ENCODE assay signal across 11 cellular contexts in genomic region chr16:73050115-73051099, GRCh38. TPM values are rescaled to one million over a fixed set of nuclear protein-coding genes. Genes with fewer than 3 reads are reported as not detected.
DNase-seq lines count a peak whose midpoint lies in the region; TF ChIP-seq lines count a peak whose summit lies in the region.
"Had no signal": no experiment of that assay in that cellular context is flagged by ENCODE, and none has a peak within 500 bp of the region (broad histone marks: within the 10 kb centered on the region; RNA-seq: fewer than 3 reads in every experiment).

No MANE protein-coding gene starts in this region.

- no peaks in the 10 kb centered on the region for H3K36me3 Mint-ChIP-seq in activated naive CD4-positive, alpha-beta T cell treated with anti-CD3 and anti-CD28 coated beads, Interleukin-2, amount 10 ng/mL, durations not matched to agents 7 days and 5 days

- H2BK5ac ChIP-seq in mesenchymal stem cell (ENCODE audit: low read depth, low read length, poor library complexity, severe bottlenecking) (no peak overlapping the region), neuronal stem cell (ENCODE audit: low read length) (no peak overlapping the region)

- no peak overlapping the region for H3K4me3 Mint-ChIP-seq in activated naive CD4-positive, alpha-beta T cell treated with anti-CD3 and anti-CD28 coated beads, Interleukin-2, amount 10 ng/mL, durations not matched to agents 7 days and 5 days

- dilution Hi-C loops in mammary epithelial cell (cut with HindIII; ENCODE audit: low sequenced_read_pairs) = no loop called here

- TF ChIP-seq CTCF in choroid plexus epithelial cell (conservative IDR thresholded peaks at IDR 0.05; ENCODE audit: low read depth, low read length) (peak; percentile 23), transverse colon (IDR thresholded peaks at IDR 0.05) (no peak), mammary epithelial cell (conservative IDR thresholded peaks at IDR 0.05 in 1 of 2, IDR thresholded peaks at IDR 0.05 in 1 of 2; ENCODE audit: extremely low read depth in 1 of 2, insufficient read depth in 1 of 2, low read depth in 1 of 2, low read length in 2 of 2) (no peak)

- DNase-seq in NCI-H1694 treated with DMSO at 0.1 percent for 48 hours (lab: John Stamatoyannopoulos, UW) (peak; percentile 8), NCI-H1694 (lab: John Stamatoyannopoulos, UW) (no peak), choroid plexus epithelial cell (ENCODE audit: low read depth) (no peak), mesenchymal stem cell (no peak), transverse colon (no peak), neuronal stem cell (ENCODE audit: low spot score) (no peak), mammary epithelial cell (no peak)
- DNase-seq in activated naive CD4-positive, alpha-beta T cell treated with anti-CD3 and anti-CD28 coated beads, Interleukin-2, amount 10 ng/mL, durations not matched to agents 7 days and 5 days = no peak
- DNase-seq: dermis blood vessel endothelial cell, GM23248 had no signal

- 70% methylated on average over 12 of the region's 12 CpGs for WGBS in mesenchymal stem cell
- 30 to 49% methylated on average over 9 to 12 of the region's 12 CpGs for WGBS in transverse colon (ENCODE audit: low coverage in 1 of 2), 2 donors
- WGBS in neuronal stem cell (ENCODE audit: extremely low coverage in 2 of 2, insufficient read length in 2 of 2, insufficient replicate concordance in 1 of 2), 2 donors = no CpG with 5 or more reads among the region's 12 CpGs
- WGBS in mammary epithelial cell (ENCODE audit: low coverage, missing lambda C conversion rate) = over 99% methylated on average over 12 of the region's 12 CpGs

- in situ Hi-C loops in transverse colon (cut with MboI; ENCODE audit: low pct_ligation_motif_present in 1 of 4, low pct_unique_long_range_greater_than_20kb in 1 of 4, low sequenced_read_pairs in 3 of 4) = loop anchor here in 3 of 4 donors (25.0 kb wide), 2 partner anchors 213 to 388 kb away; no protein-coding TSS in a partner anchor
- in situ Hi-C loops in mammary epithelial cell (cut with MboI; ENCODE audit: low sequenced_read_pairs in 2 of 2) = no loop called here

- H3K14ac ChIP-seq in mesenchymal stem cell (ENCODE audit: low read length in 2 of 2) (no peak overlapping the region), neuronal stem cell (ENCODE audit: low read length) (no peak overlapping the region)

- H3K79me2 ChIP-seq in mammary epithelial cell (ENCODE audit: insufficient read depth, low read length) = peaks cover 88% of the 10 kb centered on the region

- H3K4me2 ChIP-seq in mesenchymal stem cell (ENCODE audit: low read length, poor library complexity, severe bottlenecking) = no peak overlapping the region
- no peak overlapping the region for H3K4me2 ChIP-seq in neuronal stem cell (ENCODE audit: insufficient read depth, low read length, poor library complexity, severe bottlenecking)
- no peak overlapping the region for H3K4me2 ChIP-seq in mammary epithelial cell (ENCODE audit: insufficient read depth, low read depth, low read length)
- H3K4me2 ChIP-seq: KMS-11 had no signal

- H2BK120ac ChIP-seq in mesenchymal stem cell (ENCODE audit: low read depth, low read length) (no peak overlapping the region), neuronal stem cell (ENCODE audit: low read depth, low read length) (no peak overlapping the region)

- no peak overlapping the region for H3K23ac ChIP-seq in mesenchymal stem cell (ENCODE audit: low read length in 2 of 2)
- H3K23ac ChIP-seq in neuronal stem cell (ENCODE audit: low read depth, low read length, poor library complexity) = no peak overlapping the region

- H2BK12ac ChIP-seq in mesenchymal stem cell (ENCODE audit: low read length in 2 of 2) = peak overlapping the region; percentile 45 to 59
- H2BK12ac ChIP-seq in neuronal stem cell (ENCODE audit: low read length) = no peak overlapping the region

- no peaks in the 10 kb centered on the region for H4K20me1 ChIP-seq in mammary epithelial cell (ENCODE audit: insufficient read depth, low read length)

- H2BK15ac ChIP-seq in mesenchymal stem cell (ENCODE audit: low read depth, poor library complexity, severe bottlenecking) (no peak overlapping the region), neuronal stem cell (ENCODE audit: low read length) (no peak overlapping the region)

- peaks cover 10% of the 10 kb centered on the region for H3K79me1 ChIP-seq in mesenchymal stem cell (replicated peaks; ENCODE audit: low read length, poor library complexity, severe bottlenecking)
- H3K79me1 ChIP-seq in neuronal stem cell (ENCODE audit: low read depth, low read length) = no peaks in the 10 kb centered on the region

- H3K36me3 ChIP-seq in mesenchymal stem cell (ENCODE audit: control insufficient read depth in 1 of 2, insufficient read depth in 2 of 2, low read depth in 1 of 2, low read length in 2 of 2) (no peaks in the 10 kb centered on the region), transverse colon (no peaks in the 10 kb centered on the region), neuronal stem cell (replicated peaks in 1 of 2; ENCODE audit: control insufficient read depth in 2 of 2, insufficient read depth in 2 of 2, low read length in 2 of 2) (no peaks in the 10 kb centered on the region), mammary epithelial cell (ENCODE audit: insufficient read depth, low read length) (no peaks in the 10 kb centered on the region)

- no peak for TF ChIP-seq EP300 in transverse colon (IDR thresholded peaks at IDR 0.05; ENCODE audit: low read depth)

- CTCF ChIA-PET in activated naive CD4-positive, alpha-beta T cell treated with anti-CD3 and anti-CD28 coated beads, Interleukin-2, amount 10 ng/mL, durations not matched to agents 7 days and 5 days (lab: Charles Lee) = interaction anchor here (1.0 kb wide), 1 partner anchor 217 kb away, joined by 4 read pairs; no protein-coding TSS in a partner anchor
- CTCF ChIA-PET in mammary epithelial cell (lab: Charles Lee; ENCODE audit: low non-redundant PET) = no interaction called here

- H3K9me3 ChIP-seq in mesenchymal stem cell (ENCODE audit: control insufficient read depth, low read length) = no peaks in the 10 kb centered on the region
- no peaks in the 10 kb centered on the region for H3K9me3 ChIP-seq in transverse colon
- no peaks in the 10 kb centered on the region for H3K9me3 ChIP-seq in neuronal stem cell (replicated peaks in 1 of 2; ENCODE audit: control insufficient read depth in 2 of 2, insufficient read depth in 1 of 2, low read depth in 1 of 2, low read length in 2 of 2)
- no peaks in the 10 kb centered on the region for H3K9me3 ChIP-seq in mammary epithelial cell (replicated peaks; ENCODE audit: insufficient read depth, low read length)

- H3K4me1 ChIP-seq in mesenchymal stem cell (ENCODE audit: control insufficient read depth, insufficient read depth, low read depth, low read length) (peaks cover 24% of the 10 kb centered on the region), transverse colon (peaks cover 45 to 86% (median 72%) of the 10 kb centered on the region in 4 donors), neuronal stem cell (ENCODE audit: control insufficient read depth in 2 of 2, insufficient read depth in 1 of 2, low read depth in 1 of 2, low read length in 2 of 2) (peaks cover 33 to 75% of the 10 kb centered on the region in 2 donors), mammary epithelial cell (ENCODE audit: insufficient read depth, low read length) (peaks cover 45% of the 10 kb centered on the region)

- peak overlapping the region; percentile 12 to 51 for H3K4ac ChIP-seq in mesenchymal stem cell (ENCODE audit: low read depth in 1 of 2, low read length in 2 of 2)
- H3K4ac ChIP-seq in neuronal stem cell (ENCODE audit: low read length) = no peak overlapping the region

- H3K9me3 Mint-ChIP-seq in activated naive CD4-positive, alpha-beta T cell treated with anti-CD3 and anti-CD28 coated beads, Interleukin-2, amount 10 ng/mL, durations not matched to agents 7 days and 5 days = no peaks in the 10 kb centered on the region

- peaks cover 27% of the 10 kb centered on the region for H3K27me3 Mint-ChIP-seq in activated naive CD4-positive, alpha-beta T cell treated with anti-CD3 and anti-CD28 coated beads, Interleukin-2, amount 10 ng/mL, durations not matched to agents 7 days and 5 days

- no peak for TF ChIP-seq POLR2A in transverse colon (IDR thresholded peaks at IDR 0.05)

- no peak overlapping the region for H3K9ac ChIP-seq in mesenchymal stem cell (ENCODE audit: low read length)
- no peak overlapping the region for H3K9ac ChIP-seq in neuronal stem cell (ENCODE audit: low read depth, low read length, poor library complexity)
- no peak overlapping the region for H3K9ac ChIP-seq in mammary epithelial cell (ENCODE audit: insufficient read depth, low read length)
- H3K9ac ChIP-seq: GM23248, KMS-11 had no signal

- H3K4me1 Mint-ChIP-seq in activated naive CD4-positive, alpha-beta T cell treated with anti-CD3 and anti-CD28 coated beads, Interleukin-2, amount 10 ng/mL, durations not matched to agents 7 days and 5 days = peaks cover 20% of the 10 kb centered on the region

- no TSS peak for BruUV-seq in mammary epithelial cell (replicated peaks; lab: Mats Ljungman, UMichigan)

- intact Hi-C loops in transverse colon (cut with DNase I; ENCODE audit: low total_unique reads) (no loop called here), mammary epithelial cell (cut with micrococcal nuclease) (loop anchor here (10.0 kb wide), 1 partner anchor 824 kb away; no protein-coding TSS in a partner anchor)

- H4K91ac ChIP-seq in mesenchymal stem cell (ENCODE audit: low read length) (no peak overlapping the region), neuronal stem cell (ENCODE audit: low read depth, low read length, poor library complexity) (no peak overlapping the region)

- H3K27ac ChIP-seq in mesenchymal stem cell (ENCODE audit: low read length, poor library complexity, severe bottlenecking) (no peak overlapping the region), transverse colon (peak overlapping the region; percentile 92 to 96 (median 96)), neuronal stem cell (replicated peaks; ENCODE audit: low read length) (no peak overlapping the region), mammary epithelial cell (ENCODE audit: insufficient read depth, low read depth, low read length) (no peak overlapping the region)
- H3K27ac ChIP-seq: GM23248, KMS-11 had no signal

- H3K27me3 ChIP-seq in mesenchymal stem cell (ENCODE audit: control insufficient read depth in 1 of 2, insufficient read depth in 1 of 2, low read length in 2 of 2) (no peaks in the 10 kb centered on the region), transverse colon (no peaks in the 10 kb centered on the region), neuronal stem cell (ENCODE audit: control insufficient read depth in 3 of 3, insufficient read depth in 3 of 3, low read depth in 1 of 3, low read length in 3 of 3) (peaks cover 0 to 70% (median 3%) of the 10 kb centered on the region in 3 experiments), mammary epithelial cell (ENCODE audit: insufficient read depth, low read length) (no peaks in the 10 kb centered on the region)

- H2AFZ ChIP-seq in mesenchymal stem cell (ENCODE audit: low read depth, low read length) (no peak overlapping the region), neuronal stem cell (ENCODE audit: low read length) (no peak overlapping the region), mammary epithelial cell (ENCODE audit: low read depth, low read length) (no peak overlapping the region)
- H2AFZ ChIP-seq: GM23248 had no signal

- no peak overlapping the region for H3K27ac Mint-ChIP-seq in activated naive CD4-positive, alpha-beta T cell treated with anti-CD3 and anti-CD28 coated beads, Interleukin-2, amount 10 ng/mL, durations not matched to agents 7 days and 5 days

- H3K18ac ChIP-seq in mesenchymal stem cell (ENCODE audit: low read depth in 1 of 2, low read length in 2 of 2) (no peak overlapping the region), neuronal stem cell (ENCODE audit: low read length) (no peak overlapping the region)

- H2AK5ac ChIP-seq in mesenchymal stem cell (ENCODE audit: low read length, severe bottlenecking) (peak overlapping the region; percentile 42), neuronal stem cell (ENCODE audit: low read depth, low read length) (no peak overlapping the region)

- H4K8ac ChIP-seq in mesenchymal stem cell (ENCODE audit: low read length) (peak overlapping the region; percentile 19), neuronal stem cell (ENCODE audit: low read depth, low read length) (no peak overlapping the region)

- H3K4me3 ChIP-seq in choroid plexus epithelial cell (ENCODE audit: low read depth, low read length) (no peak overlapping the region), mesenchymal stem cell (ENCODE audit: insufficient read depth in 1 of 2, low read depth in 1 of 2, low read length in 2 of 2) (no peak overlapping the region), transverse colon (no peak overlapping the region), neuronal stem cell (ENCODE audit: low read length in 2 of 2) (no peak overlapping the region), mammary epithelial cell (replicated peaks in 1 of 3; ENCODE audit: insufficient read depth in 1 of 3, low read depth in 2 of 3, low read length in 3 of 3) (no peak overlapping the region)
- H3K4me3 ChIP-seq: GM23248 had no signal

RNA-seq across cellular contexts. Expression of gene ZFHX3, which starts 2.5 kb away (rescaled TPM):
- 5.1 TPM for polyA plus RNA-seq in mesenchymal stem cell (2013, experiment 1 of 2)
- 4.5 TPM for polyA plus RNA-seq in mesenchymal stem cell (2013, experiment 2 of 2)
- total RNA-seq in transverse colon = 10 to 100 TPM; 12.3 to 23.7 (median 15.3) TPM
- polyA plus RNA-seq in neuronal stem cell (2013, experiment 1 of 2) = 1.8 TPM
- 2.1 TPM for polyA plus RNA-seq in neuronal stem cell (2013, experiment 2 of 2)
- total RNA-seq in mammary epithelial cell = 10 to 100 TPM in 1 of 2 donors, 1 to 10 TPM in 1; 6.7 to 11.3 TPM
- 1.5 TPM for polyA plus RNA-seq in mammary epithelial cell
- polyA minus RNA-seq in mammary epithelial cell = 11.4 TPM

Comparison
In these comparisons a context has a peak if more than half of its experiments do, and no peak if none do; other contexts are left out.
1. H3K27ac ChIP-seq: peak in transverse colon (4 of 4); none in mesenchymal stem cell (single experiment), neuronal stem cell (single experiment) and mammary epithelial cell (single experiment).
2. in situ Hi-C loops: an anchor here in transverse colon (25.0 kb wide); none called in mammary epithelial cell.